ENCODE assay signal across 27 cellular contexts in genomic region chr16:30361180-30361579, GRCh38. TPM values are rescaled to one million over a fixed set of nuclear protein-coding genes. Genes with fewer than 3 reads are reported as not detected.
"Had no signal": no experiment of that assay in that cellular context is flagged by ENCODE, and none has a peak within 500 bp of the region (broad histone marks: within the 10 kb centered on the region; RNA-seq: fewer than 3 reads in every experiment).

No MANE protein-coding gene starts in this region.

- ATAC-seq: activated T-cell treated with anti-CD3 and anti-CD28 coated beads, Interleukin-2, amount 50 U/mL, for 72 hours; left lobe of liver; lower lobe of right lung; natural killer cell; right cardiac atrium; stimulated activated naive CD8-positive, alpha-beta T cell treated with anti-CD3 and anti-CD28 coated beads, Interleukin-15, Interleukin-2, amounts not matched to agents 100 U/mL and 50 U/mL, for 24 hours; upper lobe of right lung had no signal

- H3K9me3 Mint-ChIP-seq: activated T-cell treated with anti-CD3 and anti-CD28 coated beads, Interleukin-2, amount 50 U/mL, for 72 hours; natural killer cell had no signal

- H3K9me3 ChIP-seq: breast epithelium, esophagus squamous epithelium, lower lobe of right lung, spleen, thyroid gland, upper lobe of right lung had no signal

- H3K4me3 Mint-ChIP-seq: activated T-cell treated with anti-CD3 and anti-CD28 coated beads, Interleukin-2, amount 50 U/mL, for 72 hours; natural killer cell had no signal

- H3K4me3 ChIP-seq: breast epithelium, esophagus squamous epithelium, lower lobe of right lung, SK-N-MC, spleen, thyroid gland, upper lobe of right lung had no signal

- H3K27ac ChIP-seq: breast epithelium, epithelial cell of prostate, esophagus squamous epithelium, lower lobe of right lung, SK-N-MC, spleen, thyroid gland, upper lobe of right lung, WERI-Rb-1 had no signal

- H3K27me3 ChIP-seq: breast epithelium, esophagus squamous epithelium, spleen, thyroid gland, upper lobe of right lung had no signal

- DNase-seq: activated CD4-positive, CD25-positive, alpha-beta regulatory T cell treated with anti-CD3 and anti-CD28 coated beads, Interleukin-2, amount 50 U/mL, for 72 hours; activated naive CD4-positive, alpha-beta T cell; activated T-cell treated with anti-CD3 and anti-CD28 coated beads, Interleukin-2, amount 50 U/mL, for 72 hours; amniotic stem cell; central memory CD4-positive, alpha-beta T cell; esophagus squamous epithelium; foreskin melanocyte; kidney glomerular epithelial cell; lower lobe of right lung; mesenchymal stem cell; natural killer cell; posterior cingulate gyrus; spleen; stimulated activated naive CD8-positive, alpha-beta T cell treated with anti-CD3 and anti-CD28 coated beads, Interleukin-15, Interleukin-2, amounts not matched to agents 100 U/mL and 50 U/mL, for 24 hours; substantia nigra; T-helper 9 cell; thyroid gland; upper lobe of right lung; WERI-Rb-1 had no signal

- H3K27ac Mint-ChIP-seq: activated T-cell treated with anti-CD3 and anti-CD28 coated beads, Interleukin-2, amount 50 U/mL, for 72 hours had no signal

RNA-seq across cellular contexts. Expression of gene MYL11, which starts 13.4 kb away (rescaled TPM):
- total RNA-seq: breast epithelium; esophagus squamous epithelium; glomerular endothelial cell; left lobe of liver; lower lobe of right lung; osteoblast; T-helper 1 cell treated with Interleukin-12 subunit alpha and Interleukin-12 subunit beta and Interleukin-4 antibody, amounts not matched to agents 30 ng/mL and 1 ng/mL, for 36 hours; thyroid gland; upper lobe of right lung had no signal

RNA-seq across cellular contexts. Expression of gene SEPTIN1, which starts 21.2 kb away (rescaled TPM):
- total RNA-seq: osteoblast had no signal
